In the genomic region with DNA sequence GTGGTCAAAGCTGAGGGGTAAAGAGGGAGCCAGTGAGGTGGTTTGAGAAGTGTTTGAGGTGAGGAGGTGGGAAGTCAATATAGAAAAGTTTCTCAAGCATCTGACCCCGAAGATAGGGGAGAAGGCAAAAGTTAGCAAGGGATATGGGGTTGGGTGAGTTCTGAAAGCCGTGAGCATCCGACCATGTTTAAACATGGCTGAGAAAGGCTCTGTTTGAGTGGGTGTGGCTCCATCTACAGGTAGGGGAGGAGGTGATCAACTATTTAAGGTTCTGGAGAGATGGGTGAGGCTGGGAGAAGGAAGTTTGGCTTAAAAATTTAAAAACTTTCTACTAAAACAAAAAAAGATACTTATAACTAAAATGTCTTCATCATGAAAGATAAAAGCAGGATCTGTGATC, we compare ENCODE assay signal across 8 cellular contexts.
DNase-seq lines count a peak whose midpoint lies in the region; ATAC-seq and TF ChIP-seq lines count a peak whose summit lies in the region.

No MANE protein-coding gene starts in this region.

- ATAC-seq in lower lobe of right lung: peak; percentile 66 to 72

- no peaks in the 10 kb centered on the region for H3K9me3 ChIP-seq in lower lobe of right lung

- DNase-seq in ELF-1 (ENCODE audit: low read depth, low spot score) (peak; percentile 60), HS-27A (ENCODE audit: low read depth) (peak; percentile 15), lower lobe of right lung (no peak), Kasumi-1 (lab: John Stamatoyannopoulos, UW) (no peak), foreskin melanocyte (no peak), amygdala (lab: John Stamatoyannopoulos, UW) (no peak)
- peak; percentile 42 for DNase-seq in activated CD4-positive, alpha-beta T cell treated with anti-CD3 and anti-CD28 coated beads for 48 hours
- DNase-seq in activated effector memory CD4-positive, alpha-beta T cell treated with anti-CD3 and anti-CD28 coated beads, Interleukin-2, amount 50 U/mL, for 16 hours: no peak

- intact Hi-C loops in lower lobe of right lung (cut with DNase I): no loop called here

- no peak overlapping the region for H3K27ac ChIP-seq in lower lobe of right lung

- no peaks in the 10 kb centered on the region for H3K27me3 ChIP-seq in lower lobe of right lung (ENCODE audit: low read depth)

- H3K36me3 ChIP-seq in lower lobe of right lung: no peaks in the 10 kb centered on the region

- peak; percentile 27 for TF ChIP-seq CTCF in lower lobe of right lung (IDR thresholded peaks at IDR 0.05)

- no peaks in the 10 kb centered on the region for H3K4me1 ChIP-seq in lower lobe of right lung

- no peak overlapping the region for H3K4me3 ChIP-seq in lower lobe of right lung

Comparison
In these comparisons a context has a peak if more than half of its experiments do, and no peak if none do; other contexts are left out.
1. DNase-seq: peak in ELF-1 (single experiment), HS-27A (single experiment) and activated CD4-positive, alpha-beta T cell treated with anti-CD3 and anti-CD28 coated beads for 48 hours (single experiment); none in lower lobe of right lung (single experiment), Kasumi-1 (0 of 2), foreskin melanocyte (single experiment), amygdala (0 of 56) and activated effector memory CD4-positive, alpha-beta T cell treated with anti-CD3 and anti-CD28 coated beads, Interleukin-2, amount 50 U/mL, for 16 hours (single experiment).